In genomic region chr13:99981115-99982020, GRCh38 we compare ENCODE assay signal across 8 cellular contexts. TPM values are rescaled to one million over a fixed set of nuclear protein-coding genes. Genes with fewer than 3 reads are reported as not detected.
A peak's percentile ranks its signal among the peaks of the same experiment; 100 is the strongest.
DNase-seq lines count a peak whose midpoint lies in the region; ATAC-seq lines count a peak whose summit lies in the region.

ZIC2 (plus strand) TSS chr13:99981784; CDS start chr13:99982065, 281 bp downstream.

- H3K27ac ChIP-seq in SJSA1 (no peak within 1 kb of the TSS), mucosa of rectum (ENCODE audit: low read depth in 2 of 2, low read length in 2 of 2) (no peak within 1 kb of the TSS)
- H3K27ac ChIP-seq in effector memory CD4-positive, alpha-beta T cell (ENCODE audit: insufficient read depth, low read length, poor library complexity, severe bottlenecking) = no peak within 1 kb of the TSS

- in situ Hi-C loops in Caki2 (cut with HindIII; ENCODE audit: low pct_unique_long_range_greater_than_20kb, low sequenced_read_pairs) = no loop called here

- ATAC-seq in HG03521 (IDR thresholded peaks at IDR 0.05; ENCODE audit: unreplicated experiment) = no peak
- no peak for ATAC-seq in GM21367 (IDR thresholded peaks at IDR 0.05; ENCODE audit: unreplicated experiment)

- H3K4me3 ChIP-seq in SJSA1 (peak within 1 kb of the TSS; percentile 59), mucosa of rectum (ENCODE audit: low read length in 2 of 2) (peak within 1 kb of the TSS; percentile 37 to 58)
- H3K4me3 ChIP-seq in effector memory CD4-positive, alpha-beta T cell (ENCODE audit: insufficient read depth, low read depth, low read length, poor library complexity, severe bottlenecking) = peak within 1 kb of the TSS; percentile 38

- peaks cover 53% of the 10 kb centered on the region for H3K9me3 ChIP-seq in SJSA1 (replicated peaks)
- H3K9me3 ChIP-seq in effector memory CD4-positive, alpha-beta T cell (ENCODE audit: control insufficient read depth, low read length) = peaks cover 17% of the 10 kb centered on the region
- H3K9me3 ChIP-seq in mucosa of rectum (ENCODE audit: control insufficient read depth in 2 of 2, low read length in 2 of 2) = no peaks in the 10 kb centered on the region

- DNase-seq in Caki2 (ENCODE audit: low read depth) (peak; percentile 82), HT1080 (ENCODE audit: low read depth) (peak; percentile 74), SJSA1 (ENCODE audit: low read depth in 1 of 2, low spot score in 2 of 2) (peak; percentile 87 to 89), NCI-H128 (lab: John Stamatoyannopoulos, UW; ENCODE audit: unreplicated experiment) (no peak)
- DNase-seq in effector memory CD4-positive, alpha-beta T cell = no peak

- peaks cover 36% of the 10 kb centered on the region for H3K4me1 ChIP-seq in SJSA1 (replicated peaks)
- H3K4me1 ChIP-seq in effector memory CD4-positive, alpha-beta T cell (ENCODE audit: control insufficient read depth, insufficient read depth, low read length, poor library complexity, severe bottlenecking) = peaks cover 28% of the 10 kb centered on the region
- H3K4me1 ChIP-seq in mucosa of rectum (ENCODE audit: control insufficient read depth in 2 of 2, insufficient read depth in 2 of 2, low read length in 2 of 2) = peaks cover 12 to 18% of the 10 kb centered on the region in 2 donors

- peaks cover 90% of the 10 kb centered on the region for H3K27me3 ChIP-seq in SJSA1 (replicated peaks)
- peaks cover 90% of the 10 kb centered on the region for H3K27me3 ChIP-seq in effector memory CD4-positive, alpha-beta T cell (replicated peaks; ENCODE audit: control insufficient read depth, insufficient read depth, low read length, poor library complexity, severe bottlenecking)
- H3K27me3 ChIP-seq in mucosa of rectum (ENCODE audit: control insufficient read depth in 2 of 2, insufficient read depth in 2 of 2, low read length in 2 of 2) = peaks cover 60 to 68% of the 10 kb centered on the region in 2 donors

- H3K36me3 ChIP-seq in SJSA1 = 0 out of 2 replicates have a peak, but pooled peaks cover 2% of the 10 kb centered on the region
- H3K36me3 ChIP-seq in effector memory CD4-positive, alpha-beta T cell (ENCODE audit: control insufficient read depth, insufficient read depth, low read length) = no peaks in the 10 kb centered on the region
- no peaks in the 10 kb centered on the region for H3K36me3 ChIP-seq in mucosa of rectum (ENCODE audit: control insufficient read depth in 2 of 2, insufficient read depth in 2 of 2, low read length in 2 of 2)

- no peak within 1 kb of the TSS for H3K9ac ChIP-seq in mucosa of rectum (ENCODE audit: low read depth in 1 of 2, low read length in 2 of 2)

RNA-seq across cellular contexts. Expression of gene ZIC2, which starts in this region (rescaled TPM):
- 0.72 and 4.1 TPM in 2 replicates for total RNA-seq in Caki2 (2014; rRNA removed; shearing (Covaris generic); ENCODE audit: low replicate concordance)
- 2.4 and 4.4 TPM in 2 replicates for total RNA-seq in HT1080 (2014; rRNA removed; shearing (Covaris generic))
- polyA plus RNA-seq in HT1080 (2015; cell fraction: cytosol; rRNA removed) = 5.0 and 5.5 TPM in 2 replicates
- 6.4 and 6.5 TPM in 2 replicates for polyA plus RNA-seq in HT1080 (2015; cell fraction: nucleus; rRNA removed)
- 0.32 TPM in 1 of 2 replicates, not detected in the other for total RNA-seq in SJSA1 (2014; rRNA removed; shearing (Covaris generic))

Comparison
In these comparisons a context has a peak if more than half of its experiments do, and no peak if none do; other contexts are left out.
1. Peak in DNase-seq and H3K4me3 ChIP-seq in SJSA1; RNA of the gene not detected or under 1 TPM.
2. DNase-seq: peak in Caki2 (single experiment) and HT1080 (single experiment); none in effector memory CD4-positive, alpha-beta T cell (0 of 3) and NCI-H128 (single experiment).
3. Peak in every context shown above with its lines, with median percentiles within 50 percentile points of each other: H3K4me3 ChIP-seq.